ENCODE assay signal across 1 cellular context in the genomic region with DNA sequence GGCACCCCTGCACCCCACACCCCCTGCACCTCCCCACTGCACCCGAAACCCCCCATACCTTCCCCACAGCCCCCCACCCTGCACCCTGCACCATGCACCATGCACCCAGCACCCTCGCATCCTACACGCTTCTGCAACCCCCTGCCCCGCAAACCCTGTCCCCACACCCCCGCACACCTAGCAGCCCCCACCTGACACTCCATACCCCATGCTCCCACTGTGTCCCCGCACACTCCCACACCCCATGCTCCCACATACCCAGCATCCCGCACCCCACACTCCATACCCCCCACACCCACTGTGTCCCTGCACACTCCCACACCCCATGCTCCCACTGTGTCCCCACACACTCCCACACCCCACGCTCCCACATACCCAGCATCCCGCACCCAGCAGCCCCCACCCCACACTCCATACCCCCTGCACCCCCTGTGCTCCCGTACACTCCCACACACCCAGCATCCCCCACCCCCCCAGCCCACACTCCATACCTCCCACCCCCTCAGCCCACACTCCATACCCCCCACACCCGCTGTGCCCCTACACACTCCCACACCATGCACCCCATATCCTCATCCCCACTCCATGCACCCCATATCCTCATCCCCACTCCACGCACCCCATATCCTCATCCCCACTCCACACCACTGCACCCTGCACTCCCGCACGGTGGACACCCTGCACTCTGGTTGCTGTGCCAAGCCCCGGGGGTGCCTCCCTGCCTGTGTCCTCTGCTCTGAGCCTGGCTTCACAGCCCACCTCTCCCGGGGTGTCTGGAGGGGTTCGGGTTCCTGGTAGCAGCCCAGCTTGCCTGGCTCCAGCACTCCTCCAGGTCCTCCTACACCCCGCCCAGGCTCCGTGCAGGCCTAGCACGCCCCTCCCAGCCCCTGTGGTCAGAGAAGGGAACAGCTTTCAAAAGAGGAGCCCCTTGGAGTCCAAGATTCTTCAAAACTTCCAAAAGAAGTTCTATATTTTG.
TF ChIP-seq lines count a peak whose summit lies in the region.

No MANE protein-coding gene starts in this region.

TF ChIP-seq in WTC11, 78 proteins besides CTCF, POLR2A, EP300 and RAD21 (continued from another document):
- TF ChIP-seq, protein P1, sequence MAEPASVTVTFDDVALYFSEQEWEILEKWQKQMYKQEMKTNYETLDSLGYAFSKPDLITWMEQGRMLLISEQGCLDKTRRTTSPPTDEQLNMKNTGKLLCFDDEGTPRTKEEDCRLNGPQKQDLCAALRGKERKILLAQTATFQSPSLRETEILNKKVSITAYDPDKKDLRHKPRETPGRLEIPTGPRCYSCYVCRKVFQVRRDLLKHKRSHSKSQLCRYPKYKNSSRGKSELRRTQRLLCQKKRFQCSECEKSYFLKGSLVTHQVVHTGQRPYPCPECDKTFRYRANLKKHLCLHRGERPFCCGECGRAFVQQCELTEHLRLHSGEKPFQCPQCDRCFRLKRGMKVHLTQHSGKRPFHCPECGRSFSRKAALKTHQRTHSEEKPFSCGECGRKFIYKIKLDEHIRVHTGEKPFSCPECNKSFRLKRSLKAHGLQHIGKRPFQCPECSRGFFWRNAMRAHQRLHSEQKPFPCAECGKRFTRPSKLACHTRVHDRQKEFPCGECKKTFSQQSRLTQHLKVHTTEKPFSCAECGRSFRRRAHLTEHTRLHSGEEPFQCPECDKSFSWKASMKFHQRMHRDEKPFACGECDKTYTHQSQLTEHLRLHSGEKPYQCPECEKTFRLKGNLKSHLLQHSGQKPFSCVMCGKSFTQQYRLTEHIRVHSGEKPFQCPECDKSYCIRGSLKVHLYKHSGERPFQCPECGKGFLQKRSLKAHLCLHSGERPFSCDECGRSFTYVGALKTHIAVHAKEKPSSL (CRISPR knock-in tag; conservative IDR thresholded peaks at IDR 0.05), result no peak
- TF ChIP-seq ZNF317 (CRISPR knock-in tag; IDR thresholded peaks at IDR 0.05; ENCODE audit: borderline replicate concordance, low read depth), result no peak
- TF ChIP-seq, protein P2, sequence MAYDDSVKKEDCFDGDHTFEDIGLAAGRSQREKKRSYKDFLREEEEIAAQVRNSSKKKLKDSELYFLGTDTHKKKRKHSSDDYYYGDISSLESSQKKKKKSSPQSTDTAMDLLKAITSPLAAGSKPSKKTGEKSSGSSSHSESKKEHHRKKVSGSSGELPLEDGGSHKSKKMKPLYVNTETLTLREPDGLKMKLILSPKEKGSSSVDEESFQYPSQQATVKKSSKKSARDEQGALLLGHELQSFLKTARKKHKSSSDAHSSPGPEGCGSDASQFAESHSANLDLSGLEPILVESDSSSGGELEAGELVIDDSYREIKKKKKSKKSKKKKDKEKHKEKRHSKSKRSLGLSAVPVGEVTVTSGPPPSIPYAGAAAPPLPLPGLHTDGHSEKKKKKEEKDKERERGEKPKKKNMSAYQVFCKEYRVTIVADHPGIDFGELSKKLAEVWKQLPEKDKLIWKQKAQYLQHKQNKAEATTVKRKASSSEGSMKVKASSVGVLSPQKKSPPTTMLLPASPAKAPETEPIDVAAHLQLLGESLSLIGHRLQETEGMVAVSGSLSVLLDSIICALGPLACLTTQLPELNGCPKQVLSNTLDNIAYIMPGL (CRISPR knock-in tag; IDR thresholded peaks at IDR 0.05), result no peak
- TF ChIP-seq ZNF396 (CRISPR knock-in tag; IDR thresholded peaks at IDR 0.05; ENCODE audit: borderline replicate concordance), result no peak
- no peak for TF ChIP-seq ZNF121 (CRISPR knock-in tag; IDR thresholded peaks at IDR 0.05)
- no peak for TF ChIP-seq ETV6 (CRISPR knock-in tag; IDR thresholded peaks at IDR 0.05)
- no peak for TF ChIP-seq ZNF138 (CRISPR knock-in tag; conservative IDR thresholded peaks at IDR 0.05)
- TF ChIP-seq, protein P3, sequence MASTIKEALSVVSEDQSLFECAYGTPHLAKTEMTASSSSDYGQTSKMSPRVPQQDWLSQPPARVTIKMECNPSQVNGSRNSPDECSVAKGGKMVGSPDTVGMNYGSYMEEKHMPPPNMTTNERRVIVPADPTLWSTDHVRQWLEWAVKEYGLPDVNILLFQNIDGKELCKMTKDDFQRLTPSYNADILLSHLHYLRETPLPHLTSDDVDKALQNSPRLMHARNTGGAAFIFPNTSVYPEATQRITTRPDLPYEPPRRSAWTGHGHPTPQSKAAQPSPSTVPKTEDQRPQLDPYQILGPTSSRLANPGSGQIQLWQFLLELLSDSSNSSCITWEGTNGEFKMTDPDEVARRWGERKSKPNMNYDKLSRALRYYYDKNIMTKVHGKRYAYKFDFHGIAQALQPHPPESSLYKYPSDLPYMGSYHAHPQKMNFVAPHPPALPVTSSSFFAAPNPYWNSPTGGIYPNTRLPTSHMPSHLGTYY (CRISPR knock-in tag; IDR thresholded peaks at IDR 0.05), result no peak
- TF ChIP-seq HMGA2 (CRISPR knock-in tag; IDR thresholded peaks at IDR 0.05), result no peak
- TF ChIP-seq, protein P4, sequence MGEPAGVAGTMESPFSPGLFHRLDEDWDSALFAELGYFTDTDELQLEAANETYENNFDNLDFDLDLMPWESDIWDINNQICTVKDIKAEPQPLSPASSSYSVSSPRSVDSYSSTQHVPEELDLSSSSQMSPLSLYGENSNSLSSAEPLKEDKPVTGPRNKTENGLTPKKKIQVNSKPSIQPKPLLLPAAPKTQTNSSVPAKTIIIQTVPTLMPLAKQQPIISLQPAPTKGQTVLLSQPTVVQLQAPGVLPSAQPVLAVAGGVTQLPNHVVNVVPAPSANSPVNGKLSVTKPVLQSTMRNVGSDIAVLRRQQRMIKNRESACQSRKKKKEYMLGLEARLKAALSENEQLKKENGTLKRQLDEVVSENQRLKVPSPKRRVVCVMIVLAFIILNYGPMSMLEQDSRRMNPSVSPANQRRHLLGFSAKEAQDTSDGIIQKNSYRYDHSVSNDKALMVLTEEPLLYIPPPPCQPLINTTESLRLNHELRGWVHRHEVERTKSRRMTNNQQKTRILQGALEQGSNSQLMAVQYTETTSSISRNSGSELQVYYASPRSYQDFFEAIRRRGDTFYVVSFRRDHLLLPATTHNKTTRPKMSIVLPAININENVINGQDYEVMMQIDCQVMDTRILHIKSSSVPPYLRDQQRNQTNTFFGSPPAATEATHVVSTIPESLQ (CRISPR knock-in tag; IDR thresholded peaks at IDR 0.05), result no peak
- no peak for TF ChIP-seq TEAD4 (CRISPR knock-in tag; IDR thresholded peaks at IDR 0.05)
- TF ChIP-seq ZNF671 (CRISPR knock-in tag; IDR thresholded peaks at IDR 0.05), result no peak
- TF ChIP-seq, protein P5, sequence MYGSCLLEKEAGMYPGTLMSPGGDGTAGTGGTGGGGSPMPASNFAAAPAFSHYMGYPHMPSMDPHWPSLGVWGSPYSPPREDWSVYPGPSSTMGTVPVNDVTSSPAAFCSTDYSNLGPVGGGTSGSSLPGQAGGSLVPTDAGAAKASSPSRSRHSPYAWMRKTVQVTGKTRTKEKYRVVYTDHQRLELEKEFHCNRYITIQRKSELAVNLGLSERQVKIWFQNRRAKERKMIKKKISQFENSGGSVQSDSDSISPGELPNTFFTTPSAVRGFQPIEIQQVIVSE (CRISPR knock-in tag; IDR thresholded peaks at IDR 0.05; ENCODE audit: borderline replicate concordance), result no peak
- no peak for TF ChIP-seq CREM (CRISPR knock-in tag; IDR thresholded peaks at IDR 0.05)
- TF ChIP-seq FOXP1 (CRISPR knock-in tag; IDR thresholded peaks at IDR 0.05; ENCODE audit: borderline replicate concordance), result no peak
- no peak for TF ChIP-seq NFATC4 (CRISPR knock-in tag; IDR thresholded peaks at IDR 0.05)
- TF ChIP-seq SMAD4 (CRISPR knock-in tag; IDR thresholded peaks at IDR 0.05), result no peak
- TF ChIP-seq, protein P6, sequence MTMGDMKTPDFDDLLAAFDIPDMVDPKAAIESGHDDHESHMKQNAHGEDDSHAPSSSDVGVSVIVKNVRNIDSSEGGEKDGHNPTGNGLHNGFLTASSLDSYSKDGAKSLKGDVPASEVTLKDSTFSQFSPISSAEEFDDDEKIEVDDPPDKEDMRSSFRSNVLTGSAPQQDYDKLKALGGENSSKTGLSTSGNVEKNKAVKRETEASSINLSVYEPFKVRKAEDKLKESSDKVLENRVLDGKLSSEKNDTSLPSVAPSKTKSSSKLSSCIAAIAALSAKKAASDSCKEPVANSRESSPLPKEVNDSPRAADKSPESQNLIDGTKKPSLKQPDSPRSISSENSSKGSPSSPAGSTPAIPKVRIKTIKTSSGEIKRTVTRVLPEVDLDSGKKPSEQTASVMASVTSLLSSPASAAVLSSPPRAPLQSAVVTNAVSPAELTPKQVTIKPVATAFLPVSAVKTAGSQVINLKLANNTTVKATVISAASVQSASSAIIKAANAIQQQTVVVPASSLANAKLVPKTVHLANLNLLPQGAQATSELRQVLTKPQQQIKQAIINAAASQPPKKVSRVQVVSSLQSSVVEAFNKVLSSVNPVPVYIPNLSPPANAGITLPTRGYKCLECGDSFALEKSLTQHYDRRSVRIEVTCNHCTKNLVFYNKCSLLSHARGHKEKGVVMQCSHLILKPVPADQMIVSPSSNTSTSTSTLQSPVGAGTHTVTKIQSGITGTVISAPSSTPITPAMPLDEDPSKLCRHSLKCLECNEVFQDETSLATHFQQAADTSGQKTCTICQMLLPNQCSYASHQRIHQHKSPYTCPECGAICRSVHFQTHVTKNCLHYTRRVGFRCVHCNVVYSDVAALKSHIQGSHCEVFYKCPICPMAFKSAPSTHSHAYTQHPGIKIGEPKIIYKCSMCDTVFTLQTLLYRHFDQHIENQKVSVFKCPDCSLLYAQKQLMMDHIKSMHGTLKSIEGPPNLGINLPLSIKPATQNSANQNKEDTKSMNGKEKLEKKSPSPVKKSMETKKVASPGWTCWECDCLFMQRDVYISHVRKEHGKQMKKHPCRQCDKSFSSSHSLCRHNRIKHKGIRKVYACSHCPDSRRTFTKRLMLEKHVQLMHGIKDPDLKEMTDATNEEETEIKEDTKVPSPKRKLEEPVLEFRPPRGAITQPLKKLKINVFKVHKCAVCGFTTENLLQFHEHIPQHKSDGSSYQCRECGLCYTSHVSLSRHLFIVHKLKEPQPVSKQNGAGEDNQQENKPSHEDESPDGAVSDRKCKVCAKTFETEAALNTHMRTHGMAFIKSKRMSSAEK (CRISPR knock-in tag; IDR thresholded peaks at IDR 0.05; ENCODE audit: borderline replicate concordance), result no peak
- TF ChIP-seq, protein P7, sequence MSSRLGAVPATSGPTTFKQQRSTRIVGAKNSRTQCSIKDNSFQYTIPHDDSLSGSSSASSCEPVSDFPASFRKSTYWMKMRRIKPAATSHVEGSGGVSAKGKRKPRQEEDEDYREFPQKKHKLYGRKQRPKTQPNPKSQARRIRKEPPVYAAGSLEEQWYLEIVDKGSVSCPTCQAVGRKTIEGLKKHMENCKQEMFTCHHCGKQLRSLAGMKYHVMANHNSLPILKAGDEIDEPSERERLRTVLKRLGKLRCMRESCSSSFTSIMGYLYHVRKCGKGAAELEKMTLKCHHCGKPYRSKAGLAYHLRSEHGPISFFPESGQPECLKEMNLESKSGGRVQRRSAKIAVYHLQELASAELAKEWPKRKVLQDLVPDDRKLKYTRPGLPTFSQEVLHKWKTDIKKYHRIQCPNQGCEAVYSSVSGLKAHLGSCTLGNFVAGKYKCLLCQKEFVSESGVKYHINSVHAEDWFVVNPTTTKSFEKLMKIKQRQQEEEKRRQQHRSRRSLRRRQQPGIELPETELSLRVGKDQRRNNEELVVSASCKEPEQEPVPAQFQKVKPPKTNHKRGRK (CRISPR knock-in tag; IDR thresholded peaks at IDR 0.05; ENCODE audit: borderline replicate concordance), result no peak
